1 cellular context compared by ENCODE assay signal in genomic region chr11:124174001-124174400, GRCh38.
TF ChIP-seq lines count a peak whose summit lies in the region.

No MANE protein-coding gene starts in this region.

TF ChIP-seq in K562, 482 proteins besides CTCF, POLR2A, EP300 and RAD21:
- TF ChIP-seq NFE2 (IDR thresholded peaks at IDR 0.05; ENCODE audit: low read depth) (peak; percentile 98), C11orf30 (IDR thresholded peaks at IDR 0.05; ENCODE audit: low read depth) (peak; percentile 92), MAFF (IDR thresholded peaks at IDR 0.05; ENCODE audit: low read length) (peak; percentile 83), ATF3 (IDR thresholded peaks at IDR 0.05) (peak; percentile 16; the same call in 1 of the 2 replicates), ATF3 (CRISPR knock-in tag; conservative IDR thresholded peaks at IDR 0.05) (no peak), RFX1 (IDR thresholded peaks at IDR 0.05) (peak; percentile 95), JUND (IDR thresholded peaks at IDR 0.05; ENCODE audit: borderline replicate concordance, low read depth, low read length) (peak; percentile 29; the same call in 1 of the 2 replicates), JUND (tag; IDR thresholded peaks at IDR 0.05; ENCODE audit: borderline replicate concordance, low read depth, low read length) (no peak), RBFOX2 (IDR thresholded peaks at IDR 0.05; ENCODE audit: low read depth, low read length) (peak; percentile 35), CSDE1 (IDR thresholded peaks at IDR 0.05) (peak in 1 of 2 experiments; percentile 56; a peak in 1 of 4 replicates), RBM17 (IDR thresholded peaks at IDR 0.05; ENCODE audit: borderline replicate concordance, low read depth, low read length) (no peak), MAFG (tag; conservative IDR thresholded peaks at IDR 0.05) (peak; percentile 78), MAFK (IDR thresholded peaks at IDR 0.05; ENCODE audit: low read length) (peak; percentile 78), ZNF316 (IDR thresholded peaks at IDR 0.05) (peak; percentile 86), RBM34 (IDR thresholded peaks at IDR 0.05; ENCODE audit: borderline replicate concordance, insufficient read depth, low read length) (no peak), U2AF2 (optimal IDR thresholded peaks at IDR 0.05; ENCODE audit: low read depth, low read length) (no peak), NFXL1 (CRISPR knock-in tag; IDR thresholded peaks at IDR 0.05) (no peak)
TF ChIP-seq in K562: peak in this region for 11.
